In genomic region chr20:24584538-24585356, GRCh38 we compare ENCODE assay signal across 19 cellular contexts.
DNase-seq lines count a peak whose midpoint lies in the region; ATAC-seq and TF ChIP-seq lines count a peak whose summit lies in the region.
"Had no signal": no experiment of that assay in that cellular context is flagged by ENCODE, and none has a peak within 500 bp of the region (broad histone marks: within the 10 kb centered on the region; RNA-seq: fewer than 3 reads in every experiment).

No MANE protein-coding gene starts in this region.

- no peaks in the 10 kb centered on the region for H3K27me3 Mint-ChIP-seq in MCF 10A (ENCODE audit: insufficient read depth, unreplicated experiment)

- ATAC-seq in GM19463 (IDR thresholded peaks at IDR 0.05; ENCODE audit: unreplicated experiment) (no peak), HG03354 (IDR thresholded peaks at IDR 0.05; ENCODE audit: poor library complexity, severe bottlenecking, unreplicated experiment) (no peak)
- ATAC-seq: GM12878, left ventricle myocardium superior had no signal

- H3K27ac ChIP-seq in breast epithelium = no peak overlapping the region
- H3K27ac ChIP-seq: HL-60, neutrophil had no signal

- POLR2A ChIA-PET in MCF 10A (lab: Yijun Ruan, JAX) = no interaction called here

- H3K4me3 ChIP-seq in breast epithelium (no peak overlapping the region), HAP-1 (no peak overlapping the region)
- H3K4me3 ChIP-seq: GM12878 had no signal

- no peaks in the 10 kb centered on the region for H3K9me3 Mint-ChIP-seq in MCF 10A (ENCODE audit: unreplicated experiment)
- H3K9me3 Mint-ChIP-seq: activated T-cell treated with anti-CD3 and anti-CD28 coated beads, Interleukin-2, amount 50 U/mL, for 24 hours had no signal

- no TSS peak for BruUV-seq in MCF 10A (replicated peaks; lab: Mats Ljungman, UMichigan)

- H3K27me3 ChIP-seq in breast epithelium = peaks cover 0 to 8% of the 10 kb centered on the region in 2 donors
- no peaks in the 10 kb centered on the region for H3K27me3 ChIP-seq in HAP-1 (ENCODE audit: low read depth)
- H3K27me3 ChIP-seq: neutrophil had no signal

- CTCF ChIA-PET in MCF 10A (lab: Yijun Ruan, JAX) = interaction anchor here (0.6 to 0.7 kb wide), 2 partner anchors 12 to 286 kb away, joined by 3 read pairs; no protein-coding TSS in a partner anchor

- DNase-seq in MCF 10A (ENCODE audit: unreplicated experiment) (peak; percentile 4), breast epithelium (ENCODE audit: low spot score in 2 of 2) (no peak), astrocyte of the hippocampus (ENCODE audit: low read depth, low spot score) (peak; percentile 63), glomerular visceral epithelial cell (ENCODE audit: extremely low spot score) (peak; percentile 55), ureter (ENCODE audit: low spot score) (peak; percentile 43), HAP-1 (ENCODE audit: low spot score in 2 of 2) (no peak)
- DNase-seq: activated CD4-positive, CD25-positive, alpha-beta regulatory T cell treated with anti-CD3 and anti-CD28 coated beads, Interleukin-2, amount 50 U/mL, for 72 hours; activated T-cell treated with anti-CD3 and anti-CD28 coated beads, Interleukin-2, amount 50 U/mL, for 24 hours; DMS53; left ventricle myocardium superior; MM.1S; NCI-H2107; stimulated activated CD4-positive, alpha-beta T cell treated with anti-CD3 and anti-CD28 coated beads, Interleukin-15, amount 100 ng/mL, for 24 hours; trophoblast cell had no signal

- H3K9me3 ChIP-seq in breast epithelium = no peaks in the 10 kb centered on the region
- no peaks in the 10 kb centered on the region for H3K9me3 ChIP-seq in HAP-1
- H3K9me3 ChIP-seq: neutrophil had no signal

- no peaks in the 10 kb centered on the region for H3K4me1 Mint-ChIP-seq in MCF 10A (ENCODE audit: insufficient read depth, unreplicated experiment)

- H3K4me1 ChIP-seq in breast epithelium (no peaks in the 10 kb centered on the region), HAP-1 (no peaks in the 10 kb centered on the region)

- H3K36me3 ChIP-seq in breast epithelium (no peaks in the 10 kb centered on the region), HAP-1 (replicated peaks) (no peaks in the 10 kb centered on the region)
- H3K36me3 ChIP-seq: neutrophil had no signal

- peaks cover 5% of the 10 kb centered on the region for H3K36me3 Mint-ChIP-seq in MCF 10A (ENCODE audit: insufficient read depth, unreplicated experiment)

- in situ Hi-C loops in HAP-1 (cut with MboI; ENCODE audit: low sequenced_read_pairs) = no loop called here

- H3K27ac Mint-ChIP-seq in MCF 10A (ENCODE audit: low read depth, unreplicated experiment) = no peak overlapping the region
- H3K27ac Mint-ChIP-seq: activated T-cell treated with anti-CD3 and anti-CD28 coated beads, Interleukin-2, amount 50 U/mL, for 24 hours had no signal

- TF ChIP-seq CTCF in MCF 10A (IDR thresholded peaks at IDR 0.05; ENCODE audit: unreplicated experiment) (no peak), breast epithelium (IDR thresholded peaks at IDR 0.05) (no peak)

- intact Hi-C loops in MCF 10A (cut with micrococcal nuclease) = no loop called here
- intact Hi-C loops in breast epithelium (cut with DNase I; ENCODE audit: low total_unique reads) = no loop called here

- no peak overlapping the region for H3K4me3 Mint-ChIP-seq in MCF 10A (ENCODE audit: unreplicated experiment)
- H3K4me3 Mint-ChIP-seq: activated T-cell treated with anti-CD3 and anti-CD28 coated beads, Interleukin-2, amount 50 U/mL, for 24 hours had no signal

- TF ChIP-seq POLR2A in breast epithelium (IDR thresholded peaks at IDR 0.05) = no peak

Comparison
In these comparisons a context has a peak if more than half of its experiments do, and no peak if none do; other contexts are left out.
1. DNase-seq: peak in MCF 10A (single experiment), astrocyte of the hippocampus (single experiment), glomerular visceral epithelial cell (single experiment) and ureter (single experiment); none in breast epithelium (0 of 2) and HAP-1 (0 of 2).